In genomic region chr11:116787436-116787785, GRCh38 we compare ENCODE assay signal across 8 cellular contexts. TPM values are rescaled to one million over a fixed set of nuclear protein-coding genes. Genes with fewer than 3 reads are reported as not detected.
DNase-seq lines count a peak whose midpoint lies in the region; ATAC-seq, FAIRE-seq and TF ChIP-seq lines count a peak whose summit lies in the region.

No MANE protein-coding gene starts in this region.

- no peak overlapping the region for H4K5ac ChIP-seq in H1 (ENCODE audit: insufficient read length, low read depth, low read length)

- H3K4ac ChIP-seq in H1 (replicated peaks; ENCODE audit: insufficient read length, low read depth, low read length): no peak overlapping the region

- H3K27me3 ChIP-seq in H1 (replicated peaks in 1 of 4; ENCODE audit: control insufficient read depth in 3 of 4, extremely low read depth in 1 of 4, insufficient read depth in 3 of 4, low read length in 3 of 4) (peaks cover 0 to 11% (median 3%) of the 10 kb centered on the region in 4 experiments; a peak in 4 of 7 replicates), neuron (ENCODE audit: insufficient read depth, low read length) (no peaks in the 10 kb centered on the region)

- H3K9me3 ChIP-seq in H1 (ENCODE audit: insufficient read depth in 2 of 2, low read depth in 1 of 2, low read length in 1 of 2): no peaks in the 10 kb centered on the region
- H3K9me3 ChIP-seq in neuron (ENCODE audit: low read length): no peaks in the 10 kb centered on the region

- WGBS in H1 (ENCODE audit: extremely low coverage in 1 of 2, insufficient coverage in 1 of 2, insufficient read length in 1 of 2, insufficient replicate concordance in 2 of 2, low coverage in 1 of 2, low lambda C conversion rate in 2 of 2, missing lambda C conversion rate in 1 of 2), 2 experiments: 4% methylated on average over 6 of the region's 15 CpGs; no CpG with 5 or more reads in 1 of the 2 experiments

- no peak overlapping the region for H4K91ac ChIP-seq in H1 (replicated peaks; ENCODE audit: insufficient read length, low read length)

- peak; percentile 12 for ATAC-seq in GM18505 (IDR thresholded peaks at IDR 0.05; ENCODE audit: unreplicated experiment)
- no peak for ATAC-seq in GM19395 (IDR thresholded peaks at IDR 0.05; ENCODE audit: unreplicated experiment)

- CTCF ChIA-PET in H1 (lab: Charles Lee; ENCODE audit: partially characterized antibody) (interaction anchor here (0.9 to 12.1 kb wide), 10 partner anchors 8 to 439 kb away, joined by 3 to 237 read pairs (median 4); partner anchors contain the start of genes APOA1, APOA4 and APOC3), GM10248 (lab: Yijun Ruan, JAX) (interaction anchor here (0.9 to 10.2 kb wide), 11 partner anchors 9 to 373 kb away, joined by 3 to 100 read pairs (median 5); partner anchors contain the start of genes APOA1, BUD13 and SIK3)

- H2BK12ac ChIP-seq in H1 (ENCODE audit: low read depth, low read length): no peak overlapping the region

- POLR2A ChIA-PET in H1 (lab: Charles Lee; ENCODE audit: partially characterized antibody): interaction anchor here (0.9 to 6.0 kb wide), 8 partner anchors 9 to 444 kb away, joined by 3 to 29 read pairs (median 4); partner anchors contain the start of genes APOA1, BUD13 and PCSK7
- POLR2A ChIA-PET in GM10248 (lab: Yijun Ruan, JAX): interaction anchor here (1.0 kb wide), 1 partner anchor 48 kb away, joined by 4 read pairs; no protein-coding TSS in a partner anchor

- FAIRE-seq in H1 (lab: Jason Lieb, UNC): no peak

- H2AK5ac ChIP-seq in H1 (ENCODE audit: low read depth, low read length): no peak overlapping the region

- H2BK120ac ChIP-seq in H1 (replicated peaks; ENCODE audit: low read depth, low read length): no peak overlapping the region

- H3K4me3 ChIP-seq in LNCaP clone FGC (ENCODE audit: low read depth, low read length): peak overlapping the region; percentile 78
- peak overlapping the region; percentile 79 to 93 (median 85) for H3K4me3 ChIP-seq in H1 (ENCODE audit: extremely low read depth in 1 of 4, insufficient read depth in 2 of 4, low read depth in 3 of 4, low read length in 4 of 4)
- H3K4me3 ChIP-seq in neuron (ENCODE audit: low read length): peak overlapping the region; percentile 69

- H3K23me2 ChIP-seq in H1 (ENCODE audit: low read depth, low read length): peaks cover 11% of the 10 kb centered on the region

- H3K36me3 ChIP-seq in H1 (ENCODE audit: control insufficient read depth in 2 of 4, insufficient read depth in 4 of 4, low read length in 3 of 4) (peaks cover 30 to 41% (median 35%) of the 10 kb centered on the region in 4 experiments), neuron (ENCODE audit: insufficient read depth, low read length) (peaks cover 44% of the 10 kb centered on the region)

- H3K27ac ChIP-seq in H1 (ENCODE audit: low read depth, low read length): no peak overlapping the region

- no peak overlapping the region for H2BK5ac ChIP-seq in H1 (ENCODE audit: low read depth, low read length)

- H2BK15ac ChIP-seq in H1 (ENCODE audit: low read length): no peak overlapping the region

- no peak overlapping the region for H3K14ac ChIP-seq in H1 (ENCODE audit: insufficient read length)

- TF ChIP-seq CTCF in LNCaP clone FGC (IDR thresholded peaks at IDR 0.05; ENCODE audit: control insufficient read depth, extremely low read depth, insufficient read depth): no peak
- TF ChIP-seq CTCF in H1 (IDR thresholded peaks at IDR 0.05; ENCODE audit: control extremely low read depth in 1 of 3, insufficient read depth in 1 of 3, low read depth in 1 of 3, low read length in 3 of 3): no peak
- no peak for TF ChIP-seq CTCF in GM10248 (IDR thresholded peaks at IDR 0.05; ENCODE audit: control extremely low read depth, extremely low read depth, low read depth, missing control alignments)

- TF ChIP-seq POLR2A in GM18505 (IDR thresholded peaks at IDR 0.05; ENCODE audit: borderline replicate concordance, extremely low read depth, insufficient read depth, insufficient read length) (no peak), H1 (IDR thresholded peaks at IDR 0.05; ENCODE audit: control extremely low read depth in 1 of 2, low read depth in 2 of 2, low read length in 2 of 2) (no peak)

- peak overlapping the region; percentile 92 to 94 for H3K4me2 ChIP-seq in H1 (ENCODE audit: insufficient read depth in 1 of 2, low read depth in 2 of 2, low read length in 2 of 2)

- peak overlapping the region; percentile 65 to 78 (median 70) for H3K9ac ChIP-seq in H1 (replicated peaks in 1 of 4; ENCODE audit: extremely low read depth in 1 of 4, low read depth in 3 of 4, low read length in 3 of 4)

- H2BK20ac ChIP-seq in H1 (ENCODE audit: low read length): no peak overlapping the region

- H3K18ac ChIP-seq in H1 (ENCODE audit: extremely low read depth, low read length): no peak overlapping the region

- H3K79me2 ChIP-seq in H1 (ENCODE audit: control insufficient read depth in 1 of 2, insufficient read depth in 2 of 2, low read length in 2 of 2): peaks cover 0 to 15% of the 10 kb centered on the region in 2 experiments; a peak in 2 of 4 replicates

- H2AFZ ChIP-seq in H1 (ENCODE audit: low read length) (no peak overlapping the region), neuron (ENCODE audit: low read depth, low read length) (peak overlapping the region; percentile 72)

- H3K79me1 ChIP-seq in H1 (ENCODE audit: low read depth, low read length): peaks cover 5% of the 10 kb centered on the region; the same call in 1 of the 2 replicates

- TF ChIP-seq RAD21 in H1 (IDR thresholded peaks at IDR 0.05 in 1 of 2, conservative IDR thresholded peaks at IDR 0.05 in 1 of 2; ENCODE audit: low read depth in 2 of 2, low read length in 2 of 2): no peak

- no peak overlapping the region for H3K56ac ChIP-seq in H1 (replicated peaks; ENCODE audit: insufficient read length, low read depth, low read length)

- H4K8ac ChIP-seq in H1 (ENCODE audit: extremely low read depth, insufficient read depth, low read length): peak overlapping the region; percentile 5; the same call in 1 of the 2 replicates

- DNase-seq in LNCaP clone FGC (ENCODE audit: low read depth) (no peak), H1 (ENCODE audit: low read depth in 1 of 2, low spot score in 2 of 2) (no peak), GM10248 (ENCODE audit: extremely low spot score) (no peak), CD1c-positive myeloid dendritic cell (ENCODE audit: extremely low spot score) (no peak)
- DNase-seq in stimulated activated CD4-positive, alpha-beta T cell treated with anti-CD3 and anti-CD28 coated beads, Interleukin-4, amount 100 ng/mL, for 4 hours: no peak

- H4K20me1 ChIP-seq in H1 (replicated peaks in 1 of 2; ENCODE audit: control insufficient read depth in 1 of 2, insufficient read depth in 2 of 2, low read length in 2 of 2): no peaks in the 10 kb centered on the region

- H3K23ac ChIP-seq in H1 (ENCODE audit: insufficient read length): no peak overlapping the region

- H3K4me1 ChIP-seq in H1 (replicated peaks in 1 of 4; ENCODE audit: control insufficient read depth in 3 of 4, insufficient read depth in 4 of 4, low read length in 3 of 4): peaks cover 2 to 9% (median 5%) of the 10 kb centered on the region in 4 experiments
- H3K4me1 ChIP-seq in neuron (ENCODE audit: insufficient read depth, low read length): peaks cover 15% of the 10 kb centered on the region

- no peak for TF ChIP-seq EP300 in H1 (IDR thresholded peaks at IDR 0.05; ENCODE audit: borderline replicate concordance in 1 of 2, low read depth in 2 of 2, low read length in 2 of 2)

RNA-seq across cellular contexts. Expression of gene ZPR1, which starts 0.4 kb away (rescaled TPM):
- total RNA-seq in H1 (2021; fragmentation: NEBNext Ultra II Directional; extraction: Animal tissue kit (Norgen Biotek cat#: 25700)): 70.5 and 81.2 TPM in 2 replicates
- polyA plus RNA-seq in H1 (2011; rRNA removed): 36.6 and 36.7 TPM in 2 replicates
- 49.0 TPM for polyA plus RNA-seq in H1 (2011; cell fraction: cytosol; rRNA removed)
- 38.7 TPM for polyA plus RNA-seq in H1 (2011; cell fraction: nucleus; rRNA removed)
- 44.9 to 54.2 TPM (median 48.1 TPM) in 4 replicates for polyA plus RNA-seq in H1 (2012, experiment 1 of 2)
- 24.3 TPM for polyA plus RNA-seq in H1 (2012, experiment 2 of 2)
- 33.3 TPM for polyA plus RNA-seq in H1 (2013, experiment 1 of 2)
- 35.5 TPM for polyA plus RNA-seq in H1 (2013, experiment 2 of 2)
- 62.4 and 69.3 TPM in 2 replicates for polyA minus RNA-seq in H1 (2011; rRNA and poly(A)+ RNA removed)
- 46.8 TPM for polyA minus RNA-seq in H1 (2011; cell fraction: cytosol; rRNA and poly(A)+ RNA removed)
- polyA minus RNA-seq in H1 (2011; cell fraction: nucleus; rRNA and poly(A)+ RNA removed): 42.6 TPM

RNA-seq across cellular contexts. Expression of gene APOA5, which starts 4.3 kb away (rescaled TPM):
- total RNA-seq in H1 (2021; fragmentation: NEBNext Ultra II Directional; extraction: Animal tissue kit (Norgen Biotek cat#: 25700)): 0.15 and 0.21 TPM in 2 replicates
- polyA plus RNA-seq in H1 (2011; rRNA removed): 0.08 and 0.09 TPM in 2 replicates
- 0.17 TPM for polyA plus RNA-seq in H1 (2011; cell fraction: cytosol; rRNA removed)
- 0.24 TPM for polyA plus RNA-seq in H1 (2011; cell fraction: nucleus; rRNA removed)
- polyA plus RNA-seq in H1 (2012, experiment 1 of 2): 0.14 to 0.15 TPM in 2 of 4 replicates, not detected in the others
- polyA plus RNA-seq in H1 (2012, experiment 2 of 2): 0.20 TPM
- 0.06 TPM for polyA plus RNA-seq in H1 (2013, experiment 1 of 2)
- 0.06 TPM for polyA plus RNA-seq in H1 (2013, experiment 2 of 2)
- 0.12 and 0.22 TPM in 2 replicates for polyA minus RNA-seq in H1 (2011; rRNA and poly(A)+ RNA removed)
- polyA minus RNA-seq in H1 (2011; cell fraction: cytosol; rRNA and poly(A)+ RNA removed): not detected
- polyA minus RNA-seq in H1 (2011; cell fraction: nucleus; rRNA and poly(A)+ RNA removed): 0.60 TPM

RNA-seq across cellular contexts. Expression of gene BUD13, which starts 14.6 kb away (rescaled TPM):
- 24.8 TPM in 2 replicates for total RNA-seq in H1 (2021; fragmentation: NEBNext Ultra II Directional; extraction: Animal tissue kit (Norgen Biotek cat#: 25700))
- polyA plus RNA-seq in H1 (2011; rRNA removed): 22.0 and 27.2 TPM in 2 replicates
- 27.8 TPM for polyA plus RNA-seq in H1 (2011; cell fraction: cytosol; rRNA removed)
- 20.1 TPM for polyA plus RNA-seq in H1 (2011; cell fraction: nucleus; rRNA removed)
- 27.5 to 33.0 TPM (median 28.6 TPM) in 4 replicates for polyA plus RNA-seq in H1 (2012, experiment 1 of 2)
- 16.3 TPM for polyA plus RNA-seq in H1 (2012, experiment 2 of 2)
- polyA plus RNA-seq in H1 (2013, experiment 1 of 2): 23.0 TPM
- 20.2 TPM for polyA plus RNA-seq in H1 (2013, experiment 2 of 2)
- polyA minus RNA-seq in H1 (2011; rRNA and poly(A)+ RNA removed): 26.8 and 27.4 TPM in 2 replicates
- polyA minus RNA-seq in H1 (2011; cell fraction: cytosol; rRNA and poly(A)+ RNA removed): 15.7 TPM
- polyA minus RNA-seq in H1 (2011; cell fraction: nucleus; rRNA and poly(A)+ RNA removed): 17.9 TPM

RNA-seq across cellular contexts. Expression of gene APOA4, which starts 35.7 kb away (rescaled TPM):
- not detected in 2 replicates for total RNA-seq in H1 (2021; fragmentation: NEBNext Ultra II Directional; extraction: Animal tissue kit (Norgen Biotek cat#: 25700))
- not detected in 2 replicates for polyA plus RNA-seq in H1 (2011; rRNA removed)
- not detected for polyA plus RNA-seq in H1 (2011; cell fraction: cytosol; rRNA removed)
- not detected for polyA plus RNA-seq in H1 (2011; cell fraction: nucleus; rRNA removed)
- not detected in 4 replicates for polyA plus RNA-seq in H1 (2012, experiment 1 of 2)
- polyA plus RNA-seq in H1 (2012, experiment 2 of 2): 0.16 TPM
- polyA plus RNA-seq in H1 (2013, experiment 1 of 2): not detected
- not detected for polyA plus RNA-seq in H1 (2013, experiment 2 of 2)
- polyA minus RNA-seq in H1 (2011; rRNA and poly(A)+ RNA removed): not detected in 2 replicates
- polyA minus RNA-seq in H1 (2011; cell fraction: cytosol; rRNA and poly(A)+ RNA removed): not detected
- not detected for polyA minus RNA-seq in H1 (2011; cell fraction: nucleus; rRNA and poly(A)+ RNA removed)

RNA-seq across cellular contexts. Expression of gene APOC3, which starts 42.3 kb away (rescaled TPM):
- not detected in 2 replicates for total RNA-seq in H1 (2021; fragmentation: NEBNext Ultra II Directional; extraction: Animal tissue kit (Norgen Biotek cat#: 25700))
- not detected in 2 replicates for polyA plus RNA-seq in H1 (2011; rRNA removed)
- polyA plus RNA-seq in H1 (2011; cell fraction: cytosol; rRNA removed): not detected
- polyA plus RNA-seq in H1 (2011; cell fraction: nucleus; rRNA removed): not detected
- not detected in 4 replicates for polyA plus RNA-seq in H1 (2012, experiment 1 of 2)
- polyA plus RNA-seq in H1 (2012, experiment 2 of 2): not detected
- polyA plus RNA-seq in H1 (2013, experiment 1 of 2): not detected
- not detected for polyA plus RNA-seq in H1 (2013, experiment 2 of 2)
- not detected in 2 replicates for polyA minus RNA-seq in H1 (2011; rRNA and poly(A)+ RNA removed)
- polyA minus RNA-seq in H1 (2011; cell fraction: cytosol; rRNA and poly(A)+ RNA removed): not detected
- polyA minus RNA-seq in H1 (2011; cell fraction: nucleus; rRNA and poly(A)+ RNA removed): not detected
